ENCODE assay signal across 32 cellular contexts in the genomic region with DNA sequence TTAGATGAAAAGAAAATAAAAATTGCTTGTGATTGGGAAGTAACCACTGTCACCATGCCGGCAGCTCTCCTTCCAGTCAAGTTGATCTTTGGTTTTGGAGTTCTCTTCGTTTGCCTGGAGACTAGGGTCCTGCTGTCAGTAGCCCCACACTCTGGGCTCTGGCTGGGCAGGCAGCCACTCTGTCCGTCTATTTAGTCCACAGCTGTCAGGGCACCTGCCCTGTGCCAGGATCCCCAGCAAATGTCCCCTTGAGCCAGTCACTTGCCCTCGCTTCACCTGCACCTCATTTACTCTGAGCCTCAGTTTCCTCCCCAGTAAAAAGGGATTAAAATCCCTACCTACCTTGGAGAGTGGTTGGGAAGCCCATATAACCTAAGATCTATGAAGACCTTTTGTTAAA. TPM values are rescaled to one million over a fixed set of nuclear protein-coding genes. Genes with fewer than 3 reads are reported as not detected.
"Had no signal": no experiment of that assay in that cellular context is flagged by ENCODE, and none has a peak within 500 bp of the region (broad histone marks: within the 10 kb centered on the region; RNA-seq: fewer than 3 reads in every experiment).

No MANE protein-coding gene starts in this region.

- H3K36me3 ChIP-seq: neutrophil, ovary, right lobe of liver, spleen, suprapubic skin, tibial artery, transverse colon, vagina had no signal

- H3K36me3 Mint-ChIP-seq: naive thymus-derived CD8-positive, alpha-beta T cell; natural killer cell treated with Interleukin-12 subunit alpha and Interleukin-12 subunit beta and Interleukin-15 and Interleukin-18, amount 100 ng/mL, for 72 hours; stimulated activated memory B cell treated with anti-CD40 and anti-IgM and Interleukin-4, amounts not matched to agents 10 μg/mL and 1 μg/mL and 100 μg/mL, for 72 hours; type B pancreatic cell had no signal

- H3K4me3 Mint-ChIP-seq: naive thymus-derived CD8-positive, alpha-beta T cell; natural killer cell treated with Interleukin-12 subunit alpha and Interleukin-12 subunit beta and Interleukin-15 and Interleukin-18, amount 100 ng/mL, for 72 hours; nephron progenitor cell; neural crest cell; stimulated activated memory B cell treated with anti-CD40 and anti-IgM and Interleukin-4, amounts not matched to agents 10 μg/mL and 1 μg/mL and 100 μg/mL, for 72 hours; stimulated activated naive CD8-positive, alpha-beta T cell treated with anti-CD3 and anti-CD28 coated beads, Interleukin-15, amount 100 ng/mL, for 72 hours; type B pancreatic cell had no signal

- H3K9me3 Mint-ChIP-seq: naive B cell; naive thymus-derived CD8-positive, alpha-beta T cell; natural killer cell treated with Interleukin-12 subunit alpha and Interleukin-12 subunit beta and Interleukin-15 and Interleukin-18, amount 100 ng/mL, for 72 hours; nephron progenitor cell; neural crest cell; stimulated activated memory B cell treated with anti-CD40 and anti-IgM and Interleukin-4, amounts not matched to agents 10 μg/mL and 1 μg/mL and 100 μg/mL, for 72 hours; stimulated activated naive CD8-positive, alpha-beta T cell treated with anti-CD3 and anti-CD28 coated beads, Interleukin-15, amount 100 ng/mL, for 72 hours; type B pancreatic cell had no signal

- H3K27ac ChIP-seq: neutrophil, ovary, parathyroid adenoma, psoas muscle, right lobe of liver, skin epidermis, spleen, suprapubic skin, testis, tibial artery, transverse colon, vagina had no signal

- DNase-seq: naive B cell; nephron progenitor cell; nucleus accumbens; ovary; psoas muscle; right cardiac atrium; right lobe of liver; spleen; stimulated activated CD4-positive, alpha-beta T cell treated with anti-CD3 and anti-CD28 coated beads, Interleukin-12 subunit alpha, Interleukin-12 subunit beta, amount 100 ng/mL, for 4 hours; stimulated activated CD4-positive, alpha-beta T cell treated with anti-CD3 and anti-CD28 coated beads, Interleukin-1b, Interleukin-23, amount 100 ng/mL, for 48 hours; stimulated activated CD4-positive, alpha-beta T cell treated with anti-CD3 and anti-CD28 coated beads, Interleukin-4, amount 100 ng/mL, for 1 hour; stimulated activated CD4-positive, alpha-beta T cell treated with anti-CD3 and anti-CD28 coated beads, Interleukin-4, amount 100 ng/mL, for 4 hours; stimulated activated CD8-positive, alpha-beta memory T cell treated with anti-CD3 and anti-CD28 coated beads, Interleukin-4, amount 100 ng/mL, for 48 hours; stimulated activated naive CD4-positive, alpha-beta T cell; stimulated activated naive CD8-positive, alpha-beta T cell treated with anti-CD3 and anti-CD28 coated beads, Interleukin-15, amount 100 ng/mL, for 72 hours; stimulated activated naive CD8-positive, alpha-beta T cell treated with anti-CD3 and anti-CD28 coated beads, Interleukin-15, Interleukin-2, amounts not matched to agents 100 U/mL and 50 U/mL, for 24 hours; substantia nigra; testis; tibial artery; transverse colon had no signal

- H3K4me1 Mint-ChIP-seq: naive B cell; naive thymus-derived CD8-positive, alpha-beta T cell; stimulated activated memory B cell treated with anti-CD40 and anti-IgM and Interleukin-4, amounts not matched to agents 10 μg/mL and 1 μg/mL and 100 μg/mL, for 72 hours; stimulated activated naive CD8-positive, alpha-beta T cell treated with anti-CD3 and anti-CD28 coated beads, Interleukin-15, amount 100 ng/mL, for 72 hours had no signal

- ATAC-seq: naive thymus-derived CD8-positive, alpha-beta T cell; natural killer cell treated with Interleukin-12 subunit alpha and Interleukin-12 subunit beta and Interleukin-15 and Interleukin-18, amount 100 ng/mL, for 72 hours; psoas muscle; right cardiac atrium; right lobe of liver; stimulated activated memory B cell treated with anti-CD40 and anti-IgM and Interleukin-4, amounts not matched to agents 10 μg/mL and 1 μg/mL and 100 μg/mL, for 72 hours; stimulated activated naive CD8-positive, alpha-beta T cell treated with anti-CD3 and anti-CD28 coated beads, Interleukin-15, amount 100 ng/mL, for 72 hours; stimulated activated naive CD8-positive, alpha-beta T cell treated with anti-CD3 and anti-CD28 coated beads, Interleukin-15, Interleukin-2, amounts not matched to agents 100 U/mL and 50 U/mL, for 24 hours had no signal

- H3K9me3 ChIP-seq: neutrophil, ovary, psoas muscle, right lobe of liver, spleen, suprapubic skin, testis, tibial artery, transverse colon, vagina had no signal

- H3K4me3 ChIP-seq: ovary, psoas muscle, right lobe of liver, skin epidermis, smooth muscle cell, spleen, suprapubic skin, testis, tibial artery, transverse colon, vagina had no signal

- H3K27ac Mint-ChIP-seq: naive B cell; naive thymus-derived CD8-positive, alpha-beta T cell; natural killer cell treated with Interleukin-12 subunit alpha and Interleukin-12 subunit beta and Interleukin-15 and Interleukin-18, amount 100 ng/mL, for 72 hours; stimulated activated memory B cell treated with anti-CD40 and anti-IgM and Interleukin-4, amounts not matched to agents 10 μg/mL and 1 μg/mL and 100 μg/mL, for 72 hours; stimulated activated naive CD8-positive, alpha-beta T cell treated with anti-CD3 and anti-CD28 coated beads, Interleukin-15, amount 100 ng/mL, for 72 hours; type B pancreatic cell had no signal

- H3K27me3 ChIP-seq: ovary, right lobe of liver, testis, vagina had no signal

- H3K4me1 ChIP-seq: psoas muscle, right lobe of liver, spleen, suprapubic skin, testis, tibial artery, transverse colon, vagina had no signal

RNA-seq across cellular contexts. Expression of a gene that starts 55.5 kb away (rescaled TPM):
- total RNA-seq: naive thymus-derived CD8-positive, alpha-beta T cell; natural killer cell treated with Interleukin-12 subunit alpha and Interleukin-12 subunit beta and Interleukin-15 and Interleukin-18, amount 100 ng/mL, for 72 hours; omental fat pad; psoas muscle; right cardiac atrium; smooth muscle cell; spleen; suprapubic skin; transverse colon; vagina had no signal
- polyA plus RNA-seq: naive thymus-derived CD8-positive, alpha-beta T cell; psoas muscle; right cardiac atrium; smooth muscle cell; spleen had no signal
